1 cellular context compared by ENCODE assay signal in the genomic region with DNA sequence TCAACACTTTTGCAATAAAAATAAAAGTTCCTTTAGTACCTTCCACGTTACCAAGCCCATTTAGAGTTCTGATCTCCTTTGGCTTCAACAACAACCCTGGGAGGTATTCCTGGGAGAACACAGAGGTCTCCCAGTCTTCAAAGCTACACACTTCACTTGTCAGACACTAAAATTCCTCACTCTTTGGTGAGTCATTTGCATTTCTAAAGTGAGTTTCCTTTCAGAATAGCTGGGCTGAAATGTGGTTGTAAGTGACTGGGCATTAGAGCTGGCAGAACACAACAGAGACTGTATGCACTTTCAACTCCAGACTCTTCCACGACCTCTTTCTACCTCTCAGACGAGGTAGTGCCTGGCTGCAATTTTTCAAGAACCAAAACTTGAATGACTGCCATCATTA.
TF ChIP-seq lines count a peak whose summit lies in the region.

No MANE protein-coding gene starts in this region.

TF ChIP-seq in H1, 55 proteins besides CTCF, POLR2A, EP300 and RAD21 (continued from another document):
- TF ChIP-seq SIN3A (conservative IDR thresholded peaks at IDR 0.05 in 1 of 2, IDR thresholded peaks at IDR 0.05 in 1 of 2; ENCODE audit: low read depth in 1 of 2, low read length in 2 of 2) = peak in 1 of 2 experiments; percentile 62; a peak in 1 of 4 replicates
- TF ChIP-seq TAF1 (IDR thresholded peaks at IDR 0.05; ENCODE audit: low read depth, low read length) = peak; percentile 61; the same call in 1 of the 2 replicates
- no peak for TF ChIP-seq SIX5 (IDR thresholded peaks at IDR 0.05; ENCODE audit: low read depth, low read length)
- peak; percentile 15; the same call in 1 of the 2 replicates for TF ChIP-seq MAFK (IDR thresholded peaks at IDR 0.05; ENCODE audit: low read depth, low read length)
- TF ChIP-seq JUND (IDR thresholded peaks at IDR 0.05; ENCODE audit: low read length) = peak; percentile 50; the same call in 1 of the 2 replicates
- TF ChIP-seq HDAC2 (IDR thresholded peaks at IDR 0.05; ENCODE audit: borderline replicate concordance in 1 of 2, low read depth in 2 of 2, low read length in 2 of 2) = 0 out of 4 replicates have a peak, but pooled peaks of 1 of the 2 experiments have one; percentile 11
- TF ChIP-seq POLR2AphosphoS5 (IDR thresholded peaks at IDR 0.05; ENCODE audit: low read depth, low read length) = peak; percentile 38; the same call in 1 of the 2 replicates
- peak; percentile 67; the same call in 1 of the 2 replicates for TF ChIP-seq TEAD4 (IDR thresholded peaks at IDR 0.05; ENCODE audit: low read depth, low read length)
- TF ChIP-seq TBP (IDR thresholded peaks at IDR 0.05; ENCODE audit: low read depth, low read length) = peak; percentile 29; the same call in 1 of the 2 replicates
TF ChIP-seq in H1: peak in this region for 8.
